8 cellular contexts compared by ENCODE assay signal in genomic region chr18:41906528-41907256, GRCh38. TPM values are rescaled to one million over a fixed set of nuclear protein-coding genes. Genes with fewer than 3 reads are reported as not detected.
DNase-seq lines count a peak whose midpoint lies in the region; ATAC-seq, FAIRE-seq and TF ChIP-seq lines count a peak whose summit lies in the region.

No MANE protein-coding gene starts in this region.

- no peak for TF ChIP-seq EP300 in stomach (IDR thresholded peaks at IDR 0.05)

- no peak overlapping the region for H3K27ac ChIP-seq in heart left ventricle
- H3K27ac ChIP-seq in PC-9 = no peak overlapping the region
- no peak overlapping the region for H3K27ac ChIP-seq in brain microvascular endothelial cell
- H3K27ac ChIP-seq in stomach = no peak overlapping the region

- CTCF ChIA-PET in PC-9 (lab: Charles Lee) = no interaction called here

- ATAC-seq in heart left ventricle = no peak
- ATAC-seq in Right ventricle myocardium superior (ENCODE audit: poor library complexity) = no peak
- ATAC-seq in GM21717 (IDR thresholded peaks at IDR 0.05; ENCODE audit: unreplicated experiment) = peak; percentile 89
- ATAC-seq in left lobe of liver = peak; percentile 75

- no peak for FAIRE-seq in HTR-8/SVneo (lab: Jason Lieb, UNC)

- no peaks in the 10 kb centered on the region for H3K79me2 ChIP-seq in PC-9 (ENCODE audit: low read depth)

- no peak overlapping the region for H2AFZ ChIP-seq in PC-9

- in situ Hi-C loops in brain microvascular endothelial cell (cut with HindIII; ENCODE audit: low pct_ligation_motif_present, low sequenced_read_pairs) = no loop called here

- DNase-seq in heart left ventricle = no peak
- DNase-seq in Right ventricle myocardium superior = no peak
- peak; percentile 27 for DNase-seq in HTR-8/SVneo (ENCODE audit: insufficient read length, low spot score)
- peak in 1 of 2 experiments; percentile 34 for DNase-seq in PC-9
- DNase-seq in brain microvascular endothelial cell = peak; percentile 35
- DNase-seq in left lobe of liver (ENCODE audit: low spot score) = no peak
- DNase-seq in stomach = no peak

- H3F3A ChIP-seq in PC-9 (ENCODE audit: insufficient read depth, low read depth) = no peaks in the 10 kb centered on the region

- no peaks in the 10 kb centered on the region for H3K9me3 ChIP-seq in heart left ventricle
- no peaks in the 10 kb centered on the region for H3K9me3 ChIP-seq in PC-9 (ENCODE audit: insufficient read depth, low read depth)
- no peaks in the 10 kb centered on the region for H3K9me3 ChIP-seq in stomach

- H3K4me3 ChIP-seq in heart left ventricle = no peak overlapping the region
- no peak overlapping the region for H3K4me3 ChIP-seq in PC-9
- peak overlapping the region; percentile 37 for H3K4me3 ChIP-seq in brain microvascular endothelial cell (ENCODE audit: low read depth, low read length)
- H3K4me3 ChIP-seq in stomach = no peak overlapping the region

- intact Hi-C loops in heart left ventricle (cut with DNase I) = no loop called here
- intact Hi-C loops in Right ventricle myocardium superior (cut with DNase I) = no loop called here
- intact Hi-C loops in PC-9 (cut with micrococcal nuclease; ENCODE audit: unreplicated experiment) = loop anchor here (10.0 kb wide), 1 partner anchor 162 kb away; no protein-coding TSS in a partner anchor
- intact Hi-C loops in stomach (cut with DNase I; ENCODE audit: low total_unique reads) = no loop called here

- no peaks in the 10 kb centered on the region for H3K4me1 ChIP-seq in heart left ventricle
- H3K4me1 ChIP-seq in PC-9 (replicated peaks; ENCODE audit: insufficient read depth) = no peaks in the 10 kb centered on the region
- H3K4me1 ChIP-seq in stomach = no peaks in the 10 kb centered on the region

- no peak for TF ChIP-seq POLR2A in heart left ventricle (IDR thresholded peaks at IDR 0.05)
- no peak for TF ChIP-seq POLR2A in stomach (IDR thresholded peaks at IDR 0.05)

- POLR2A ChIA-PET in PC-9 (lab: Charles Lee; ENCODE audit: unreplicated experiment) = no interaction called here

- TF ChIP-seq CTCF in heart left ventricle (IDR thresholded peaks at IDR 0.05) (peak; percentile 52 to 75 (median 66)), PC-9 (conservative IDR thresholded peaks at IDR 0.05) (peak; percentile 73), brain microvascular endothelial cell (IDR thresholded peaks at IDR 0.05; ENCODE audit: low read depth, low read length, missing control alignments) (peak; percentile 48), stomach (IDR thresholded peaks at IDR 0.05) (peak in 5 of 7 experiments; percentile 9 to 54 (median 43))

- H3K27me3 ChIP-seq in heart left ventricle (no peaks in the 10 kb centered on the region), PC-9 (ENCODE audit: insufficient read depth, low read depth) (no peaks in the 10 kb centered on the region), brain microvascular endothelial cell (replicated peaks) (no peaks in the 10 kb centered on the region), stomach (no peaks in the 10 kb centered on the region)

- H3K36me3 ChIP-seq in heart left ventricle = no peaks in the 10 kb centered on the region
- H3K36me3 ChIP-seq in PC-9 (ENCODE audit: low read depth) = no peaks in the 10 kb centered on the region
- no peaks in the 10 kb centered on the region for H3K36me3 ChIP-seq in brain microvascular endothelial cell (replicated peaks)
- H3K36me3 ChIP-seq in stomach = no peaks in the 10 kb centered on the region

- H3K9me2 ChIP-seq in PC-9 (ENCODE audit: insufficient read depth) = no peaks in the 10 kb centered on the region

- peak overlapping the region; percentile 62 for H3K4me2 ChIP-seq in PC-9

- WGBS in heart left ventricle, 4 donors = 37 to 42% (median 39%) methylated on average over 7 of the region's 7 CpGs
- WGBS in stomach, 5 donors = 38 to 44% (median 42%) methylated on average over 7 of the region's 7 CpGs

- H4K20me1 ChIP-seq in PC-9 (ENCODE audit: insufficient read depth) = no peaks in the 10 kb centered on the region

- BruUV-seq in PC-9 (replicated peaks; lab: Mats Ljungman, UMichigan) = no TSS peak

RNA-seq across cellular contexts. Expression of gene PIK3C3, which starts 48.3 kb away (rescaled TPM):
- total RNA-seq in heart left ventricle = 10 to 100 TPM; 15.9 to 44.3 (median 29.9) TPM
- 10 to 100 TPM in 1 of 2 donors, 1 to 10 TPM in 1; 9.5 to 28.2 TPM for polyA plus RNA-seq in heart left ventricle
- total RNA-seq in Right ventricle myocardium superior = 26.5 TPM
- 19.9 and 31.4 TPM in 2 replicates for total RNA-seq in PC-9 (2021)
- total RNA-seq in left lobe of liver = 17.5 TPM
- total RNA-seq in stomach = 10 to 100 TPM; 22.2 to 99.5 (median 44.0) TPM
- polyA plus RNA-seq in stomach = 10 to 100 TPM; 19.7 to 38.5 (median 21.3) TPM

Comparison
In these comparisons a context has a peak if more than half of its experiments do, and no peak if none do; other contexts are left out.
1. ATAC-seq: peak in GM21717 (single experiment) and left lobe of liver (single experiment); none in heart left ventricle (0 of 4) and Right ventricle myocardium superior (single experiment).
2. DNase-seq: peak in HTR-8/SVneo (single experiment) and brain microvascular endothelial cell (single experiment); none in heart left ventricle (0 of 5), Right ventricle myocardium superior (single experiment), left lobe of liver (single experiment) and stomach (single experiment).
3. Peak in every context shown above with its lines, with median percentiles within 50 percentile points of each other: CTCF ChIP-seq.